14 cellular contexts compared by ENCODE assay signal in genomic region chr17:74218436-74218835, GRCh38. TPM values are rescaled to one million over a fixed set of nuclear protein-coding genes. Genes with fewer than 3 reads are reported as not detected.
DNase-seq lines count a peak whose midpoint lies in the region; ATAC-seq and TF ChIP-seq lines count a peak whose summit lies in the region.
"Had no signal": no experiment of that assay in that cellular context is flagged by ENCODE, and none has a peak within 500 bp of the region (broad histone marks: within the 10 kb centered on the region; RNA-seq: fewer than 3 reads in every experiment).

No MANE protein-coding gene starts in this region.

- peaks cover 5 to 11% of the 10 kb centered on the region in 2 donors for H3K4me1 ChIP-seq in neuronal stem cell (ENCODE audit: control insufficient read depth in 2 of 2, insufficient read depth in 1 of 2, low read depth in 1 of 2, low read length in 2 of 2)
- H3K4me1 ChIP-seq in MM.1S (ENCODE audit: low read length), result no peaks in the 10 kb centered on the region

- no peak overlapping the region for H3K14ac ChIP-seq in neuronal stem cell (ENCODE audit: low read length)

- no peaks in the 10 kb centered on the region for H3K79me2 ChIP-seq in MM.1S (ENCODE audit: low read length)

- H3K23ac ChIP-seq in neuronal stem cell (ENCODE audit: low read depth, low read length, poor library complexity), result peak overlapping the region; percentile 49

- TF ChIP-seq CTCF in AG10803 (conservative IDR thresholded peaks at IDR 0.05; ENCODE audit: low read length), result no peak
- TF ChIP-seq CTCF in MM.1S (IDR thresholded peaks at IDR 0.05; ENCODE audit: low read length), result no peak

- H3K9ac ChIP-seq in neuronal stem cell (ENCODE audit: low read depth, low read length, poor library complexity) (no peak overlapping the region), MM.1S (ENCODE audit: low read length) (no peak overlapping the region)

- H3K36me3 ChIP-seq in neuronal stem cell (replicated peaks in 1 of 2; ENCODE audit: control insufficient read depth in 2 of 2, insufficient read depth in 2 of 2, low read length in 2 of 2) (peaks cover 0 to 23% of the 10 kb centered on the region in 2 donors), MM.1S (replicated peaks; ENCODE audit: insufficient read depth, low read length) (no peaks in the 10 kb centered on the region)

- no peak overlapping the region for H3K4me2 ChIP-seq in neuronal stem cell (ENCODE audit: insufficient read depth, low read length, poor library complexity, severe bottlenecking)
- H3K4me2 ChIP-seq in MM.1S (ENCODE audit: low read depth, low read length), result no peak overlapping the region

- no peak overlapping the region for H3K27ac ChIP-seq in neuronal stem cell (replicated peaks; ENCODE audit: low read length)
- no peak overlapping the region for H3K27ac ChIP-seq in MM.1S (ENCODE audit: low read length)

- no peak; the same call in 2 of the 3 replicates for ATAC-seq in SK-N-SH treated with all-trans-retinoic acid at 6 μM for 48 hours
- ATAC-seq: CD8-positive, alpha-beta T cell had no signal

- H4K91ac ChIP-seq in neuronal stem cell (ENCODE audit: low read depth, low read length, poor library complexity), result no peak overlapping the region

- peaks cover 0 to 20% (median 0%) of the 10 kb centered on the region in 3 experiments for H3K27me3 ChIP-seq in neuronal stem cell (ENCODE audit: control insufficient read depth in 3 of 3, insufficient read depth in 3 of 3, low read depth in 1 of 3, low read length in 3 of 3)
- H3K27me3 ChIP-seq in MM.1S (replicated peaks; ENCODE audit: insufficient read depth, low read length), result peaks cover 22% of the 10 kb centered on the region

- H3K9me3 ChIP-seq in neuronal stem cell (replicated peaks in 1 of 2; ENCODE audit: control insufficient read depth in 2 of 2, insufficient read depth in 1 of 2, low read depth in 1 of 2, low read length in 2 of 2) (no peaks in the 10 kb centered on the region), MM.1S (replicated peaks; ENCODE audit: insufficient read depth, low read length) (no peaks in the 10 kb centered on the region)

- H2BK12ac ChIP-seq in neuronal stem cell (ENCODE audit: low read length), result no peak overlapping the region

- WGBS in neuronal stem cell (ENCODE audit: extremely low coverage in 2 of 2, insufficient read length in 2 of 2, insufficient replicate concordance in 1 of 2), 2 donors, result no CpG with 5 or more reads among the region's 8 CpGs

- peak overlapping the region; percentile 53 for H3K18ac ChIP-seq in neuronal stem cell (ENCODE audit: low read length)

- H3K9me2 ChIP-seq in MM.1S (replicated peaks; ENCODE audit: insufficient read depth, low read length), result no peaks in the 10 kb centered on the region

- no peak overlapping the region for H2AFZ ChIP-seq in neuronal stem cell (ENCODE audit: low read length)
- no peak overlapping the region for H2AFZ ChIP-seq in MM.1S (ENCODE audit: low read length)

- H3K4me3 ChIP-seq in AG10803 (ENCODE audit: low read length) (no peak overlapping the region), neuronal stem cell (ENCODE audit: low read length in 2 of 2) (no peak overlapping the region), MM.1S (ENCODE audit: low read length) (no peak overlapping the region)

- H4K20me1 ChIP-seq in MM.1S (ENCODE audit: insufficient read depth, low read length), result no peaks in the 10 kb centered on the region

- no peak overlapping the region for H2BK15ac ChIP-seq in neuronal stem cell (ENCODE audit: low read length)

- H2BK120ac ChIP-seq in neuronal stem cell (ENCODE audit: low read depth, low read length), result no peak overlapping the region

- in situ Hi-C loops in ACHN (cut with HindIII; ENCODE audit: low pct_ligation_motif_present, low pct_unique_long_range_greater_than_20kb, low sequenced_read_pairs), result no loop called here

- H3F3A ChIP-seq in MM.1S (ENCODE audit: insufficient read depth, low read length), result no peaks in the 10 kb centered on the region

- no peak overlapping the region for H2AK5ac ChIP-seq in neuronal stem cell (ENCODE audit: low read depth, low read length)

- H2BK5ac ChIP-seq in neuronal stem cell (ENCODE audit: low read length), result no peak overlapping the region

- H4K8ac ChIP-seq in neuronal stem cell (ENCODE audit: low read depth, low read length), result no peak overlapping the region

- DNase-seq in AG10803 (ENCODE audit: low read depth) (peak; percentile 29), fibroblast of peridontal ligament (ENCODE audit: extremely low read depth) (peak; percentile 65), neuronal stem cell (ENCODE audit: low spot score) (no peak), DMS53 treated with DMSO at 0.1 percent for 48 hours (lab: John Stamatoyannopoulos, UW; ENCODE audit: unreplicated experiment) (no peak), MM.1S (no peak), ACHN (no peak), NCI-H1092 (lab: John Stamatoyannopoulos, UW) (no peak)
- DNase-seq: CD8-positive, alpha-beta T cell; GF-D8; GOT3; H9 had no signal

- no peak overlapping the region for H3K4ac ChIP-seq in neuronal stem cell (ENCODE audit: low read length)

- H3K79me1 ChIP-seq in neuronal stem cell (ENCODE audit: low read depth, low read length), result no peaks in the 10 kb centered on the region

TF ChIP-seq in SK-N-SH treated with all-trans-retinoic acid at 6 μM for 48 hours, 23 proteins besides CTCF, POLR2A, EP300 and RAD21:
- TF ChIP-seq TCF4 (CRISPR knock-in tag; IDR thresholded peaks at IDR 0.05; ENCODE audit: borderline replicate concordance) (peak; percentile 69; the same call in 1 of the 2 replicates), CSDC2 (CRISPR knock-in tag; IDR thresholded peaks at IDR 0.05) (no peak)
TF ChIP-seq in SK-N-SH treated with all-trans-retinoic acid at 6 μM for 48 hours: peak in this region for 1.

RNA-seq across cellular contexts. Expression of gene TTYH2, which starts 5.1 kb away (rescaled TPM):
- polyA plus RNA-seq in neuronal stem cell (2013, experiment 1 of 2), result 1.3 TPM
- 1.1 TPM for polyA plus RNA-seq in neuronal stem cell (2013, experiment 2 of 2)

RNA-seq across cellular contexts. Expression of gene RPL38, which starts 15.0 kb away (rescaled TPM):
- 4,161 TPM for polyA plus RNA-seq in neuronal stem cell (2013, experiment 1 of 2)
- 4,332 TPM for polyA plus RNA-seq in neuronal stem cell (2013, experiment 2 of 2)

RNA-seq across cellular contexts. Expression of gene DNAI2, which starts 55.6 kb away (rescaled TPM):
- polyA plus RNA-seq in neuronal stem cell (2013, experiment 1 of 2), result 0.04 TPM
- not detected for polyA plus RNA-seq in neuronal stem cell (2013, experiment 2 of 2)
- polyA plus RNA-seq: BJ, CD14-positive monocyte had no signal

Comparison
In these comparisons a context has a peak if more than half of its experiments do, and no peak if none do; other contexts are left out.
1. DNase-seq: peak in AG10803 (single experiment) and fibroblast of peridontal ligament (single experiment); none in neuronal stem cell (single experiment), DMS53 treated with DMSO at 0.1 percent for 48 hours (single experiment), MM.1S (single experiment), ACHN (single experiment) and NCI-H1092 (single experiment).